10 cellular contexts compared by ENCODE assay signal in genomic region chr11:12801976-12802375, GRCh38.
DNase-seq lines count a peak whose midpoint lies in the region; ATAC-seq and TF ChIP-seq lines count a peak whose summit lies in the region.
"Had no signal": no experiment of that assay in that cellular context is flagged by ENCODE, and none has a peak within 500 bp of the region (broad histone marks: within the 10 kb centered on the region; RNA-seq: fewer than 3 reads in every experiment).

No MANE protein-coding gene starts in this region.

- H3K36me3 Mint-ChIP-seq in brain, result peaks cover 8% of the 10 kb centered on the region
- H3K36me3 Mint-ChIP-seq: immature natural killer cell had no signal

- H3K9me3 ChIP-seq in mesodermal cell (ENCODE audit: control insufficient read depth, low read length) (no peaks in the 10 kb centered on the region), transverse colon (no peaks in the 10 kb centered on the region)

- TF ChIP-seq EP300 in transverse colon (IDR thresholded peaks at IDR 0.05; ENCODE audit: low read depth), result no peak

- peak overlapping the region; percentile 89 for H3K27ac ChIP-seq in mesodermal cell (ENCODE audit: low read depth, low read length, severe bottlenecking)
- peak overlapping the region; percentile 82 to 85 (median 84) for H3K27ac ChIP-seq in transverse colon

- TF ChIP-seq CTCF in brain (conservative IDR thresholded peaks at IDR 0.05), result no peak
- TF ChIP-seq CTCF in transverse colon (IDR thresholded peaks at IDR 0.05), result no peak

- intact Hi-C loops in transverse colon (cut with DNase I; ENCODE audit: low total_unique reads), result no loop called here

- no peaks in the 10 kb centered on the region for H3K27me3 Mint-ChIP-seq in brain

- DNase-seq in NCI-H345 (lab: John Stamatoyannopoulos, UW) (peak; percentile 19), NCI-H345 treated with DMSO at 0.1 percent for 48 hours (lab: John Stamatoyannopoulos, UW; ENCODE audit: unreplicated experiment) (no peak), transverse colon (no peak), cortex of kidney (lab: John Stamatoyannopoulos, UW) (no peak)
- DNase-seq: activated T-cell treated with anti-CD3 and anti-CD28 coated beads for 4 hours, immature natural killer cell had no signal

- H3K27me3 ChIP-seq in transverse colon, result no peaks in the 10 kb centered on the region

- no peak for TF ChIP-seq POLR2A in transverse colon (IDR thresholded peaks at IDR 0.05)

- H3K36me3 ChIP-seq in mesodermal cell (ENCODE audit: control insufficient read depth, insufficient read depth, low read length), result peaks cover 40% of the 10 kb centered on the region
- H3K36me3 ChIP-seq in transverse colon, result no peaks in the 10 kb centered on the region

- H3K4me1 Mint-ChIP-seq in brain, result peaks cover 91% of the 10 kb centered on the region
- H3K4me1 Mint-ChIP-seq: immature natural killer cell had no signal

- no CpG with 5 or more reads among the region's 1 CpG for WGBS in mesodermal cell (ENCODE audit: insufficient coverage in 2 of 2), 2 experiments
- 38 to 54% methylated on average over 1 of the region's 1 CpG for WGBS in transverse colon (ENCODE audit: low coverage in 1 of 2), 2 donors

- peak overlapping the region; percentile 46 to 96 (median 93) for H3K27ac Mint-ChIP-seq in brain
- H3K27ac Mint-ChIP-seq: immature natural killer cell had no signal

- in situ Hi-C loops in transverse colon (cut with MboI; ENCODE audit: low pct_ligation_motif_present in 1 of 4, low pct_unique_long_range_greater_than_20kb in 1 of 4, low sequenced_read_pairs in 3 of 4), result no loop called here

- no peak for ATAC-seq in GM18873 (IDR thresholded peaks at IDR 0.05; ENCODE audit: low FRiP score, unreplicated experiment)
- no peak for ATAC-seq in HG03432 (IDR thresholded peaks at IDR 0.05; ENCODE audit: unreplicated experiment)

- peak overlapping the region in 4 of 5 experiments; percentile 19 to 49 (median 44) for H3K4me3 Mint-ChIP-seq in brain
- H3K4me3 Mint-ChIP-seq: immature natural killer cell had no signal

- H3K9me3 Mint-ChIP-seq in brain, result no peaks in the 10 kb centered on the region
- H3K9me3 Mint-ChIP-seq: immature natural killer cell had no signal

- peaks cover 68% of the 10 kb centered on the region for H3K4me1 ChIP-seq in mesodermal cell (ENCODE audit: control insufficient read depth, insufficient read depth, low read length, poor library complexity, severe bottlenecking)
- H3K4me1 ChIP-seq in transverse colon, result peaks cover 39 to 64% (median 51%) of the 10 kb centered on the region in 4 donors

- H3K4me3 ChIP-seq in mesodermal cell (ENCODE audit: extremely low read depth, insufficient read depth, low read length, poor library complexity, severe bottlenecking), result no peak overlapping the region
- no peak overlapping the region for H3K4me3 ChIP-seq in transverse colon
